17 cellular contexts compared by ENCODE assay signal in the genomic region with DNA sequence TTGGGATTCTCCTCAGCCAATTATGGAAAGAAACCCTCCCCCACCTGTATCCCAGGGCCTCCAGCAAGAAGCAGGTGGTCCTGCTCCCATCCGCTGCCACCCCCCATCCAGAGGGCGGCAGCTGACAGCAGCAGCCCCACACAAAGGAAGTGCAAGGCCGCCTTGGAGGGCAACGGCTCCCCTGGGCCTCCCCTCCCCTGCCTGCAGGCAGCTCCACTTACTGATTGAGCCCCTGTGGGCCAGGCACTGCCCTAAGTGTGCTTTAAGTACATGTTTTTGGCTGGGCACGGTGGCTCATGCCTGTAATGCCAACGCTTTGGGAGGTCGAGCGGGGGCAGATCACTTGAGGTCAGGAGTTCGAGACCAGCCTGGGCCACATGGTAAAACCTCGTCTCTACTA.
DNase-seq lines count a peak whose midpoint lies in the region; ATAC-seq and TF ChIP-seq lines count a peak whose summit lies in the region.
"Had no signal": no experiment of that assay in that cellular context is flagged by ENCODE, and none has a peak within 500 bp of the region (broad histone marks: within the 10 kb centered on the region; RNA-seq: fewer than 3 reads in every experiment).

No MANE protein-coding gene starts in this region.

- peaks cover 3 to 15% (median 6%) of the 10 kb centered on the region in 3 donors for H3K27me3 Mint-ChIP-seq in CD14-positive monocyte (ENCODE audit: low read depth in 3 of 3)
- H3K27me3 Mint-ChIP-seq: CD4-positive, alpha-beta T cell had no signal

- intact Hi-C loops in CD14-positive monocyte (cut with micrococcal nuclease) = no loop called here

- no peak overlapping the region for H3K27ac Mint-ChIP-seq in CD14-positive monocyte
- H3K27ac Mint-ChIP-seq: CD4-positive, alpha-beta T cell had no signal

- DNase-seq in NCI-H1092 treated with DMSO at 0.1 percent for 48 hours (lab: John Stamatoyannopoulos, UW) (peak; percentile 39), NCI-H1092 (lab: John Stamatoyannopoulos, UW) (no peak), H7 (peak; percentile 88), NCI-H2171 (lab: John Stamatoyannopoulos, UW) (peak; percentile 90), iPS-NIHi11 (ENCODE audit: low spot score) (peak; percentile 71), CD14-positive monocyte (ENCODE audit: low spot score) (no peak), SHP77 treated with DMSO at 0.1 percent for 48 hours (lab: John Stamatoyannopoulos, UW) (no peak)
- DNase-seq: 8988T; Calu3; CD4-positive, alpha-beta T cell; DMS79 treated with DMSO at 0.1 percent for 48 hours; KBM-7; NCI-H1105; NCI-H2081; NCI-H446; NCI-H774 had no signal

- H3K4me1 Mint-ChIP-seq in CD14-positive monocyte = peaks cover 12% of the 10 kb centered on the region

- no peak overlapping the region for H3K4me3 ChIP-seq in H7 (ENCODE audit: insufficient read depth, low read depth, low read length)

- H3K36me3 ChIP-seq in H7 (replicated peaks; ENCODE audit: control insufficient read depth, insufficient read depth, low read length) = no peaks in the 10 kb centered on the region

- no peak overlapping the region for H3K4me3 Mint-ChIP-seq in CD14-positive monocyte
- H3K4me3 Mint-ChIP-seq: CD4-positive, alpha-beta T cell had no signal

- TF ChIP-seq CTCF in CD14-positive monocyte (IDR thresholded peaks at IDR 0.05) = no peak

- H3K27me3 ChIP-seq in H7 (ENCODE audit: control insufficient read depth, insufficient read depth, low read length) = no peaks in the 10 kb centered on the region

- no peak for ATAC-seq in activated CD4-positive, CD25-positive, alpha-beta regulatory T cell treated with anti-CD3 and anti-CD28 coated beads, Interleukin-2, amount 50 U/mL, for 24 hours

- no peaks in the 10 kb centered on the region for H3K36me3 Mint-ChIP-seq in CD14-positive monocyte

- H3K9me3 Mint-ChIP-seq in CD14-positive monocyte = no peaks in the 10 kb centered on the region
- H3K9me3 Mint-ChIP-seq: CD4-positive, alpha-beta T cell had no signal

Comparison
In these comparisons a context has a peak if more than half of its experiments do, and no peak if none do; other contexts are left out.
1. DNase-seq: peak in NCI-H1092 treated with DMSO at 0.1 percent for 48 hours (single experiment), H7 (single experiment), NCI-H2171 (single experiment) and iPS-NIHi11 (single experiment); none in NCI-H1092 (single experiment), CD14-positive monocyte (single experiment) and SHP77 treated with DMSO at 0.1 percent for 48 hours (single experiment).